8 cellular contexts compared by ENCODE assay signal in genomic region chr19:34269968-34270621, GRCh38. TPM values are rescaled to one million over a fixed set of nuclear protein-coding genes. Genes with fewer than 3 reads are reported as not detected.
DNase-seq lines count a peak whose midpoint lies in the region; ATAC-seq and TF ChIP-seq lines count a peak whose summit lies in the region.

No MANE protein-coding gene starts in this region.

- H3K27ac Mint-ChIP-seq in CD14-positive monocyte (peak overlapping the region; percentile 91 to 97 (median 95)), endothelial cell (ENCODE audit: unreplicated experiment) (peak overlapping the region; percentile 96)
- peak overlapping the region; percentile 97 for H3K27ac Mint-ChIP-seq in stimulated activated naive B cell treated with anti-CD40 and anti-IgM and Interleukin-4, amounts not matched to agents 10 μg/mL and 1 μg/mL and 100 μg/mL, for 72 hours

- DNase-seq in CD14-positive monocyte (ENCODE audit: low spot score) (peak; percentile 80), NCI-H1417 (lab: John Stamatoyannopoulos, UW) (peak in 2 of 3 experiments; percentile 40 to 68), endothelial cell (ENCODE audit: low spot score) (peak; percentile 54), NCI-H2107 treated with DMSO at 0.1 percent for 48 hours (lab: John Stamatoyannopoulos, UW; ENCODE audit: unreplicated experiment) (no peak)
- DNase-seq in activated CD8-positive, alpha-beta memory T cell treated with anti-CD3 and anti-CD28 coated beads for 1 hour (ENCODE audit: extremely low read depth in 1 of 2, low read depth in 1 of 2) = peak; percentile 41 to 53
- DNase-seq in stimulated activated naive B cell treated with anti-CD40 and anti-IgM and Interleukin-4, amounts not matched to agents 10 μg/mL and 1 μg/mL and 100 μg/mL, for 72 hours = peak; percentile 76

- intact Hi-C loops in CD14-positive monocyte (cut with micrococcal nuclease) = no loop called here

- peak overlapping the region; percentile 54 for H3K27ac ChIP-seq in muscle layer of duodenum (ENCODE audit: low read length)

- peaks cover 5 to 14% of the 10 kb centered on the region in 2 donors for H3K4me1 ChIP-seq in muscle layer of duodenum (ENCODE audit: control insufficient read depth in 1 of 2, insufficient read depth in 2 of 2, low read length in 2 of 2)

- H3K36me3 ChIP-seq in muscle layer of duodenum (ENCODE audit: control insufficient read depth in 1 of 2, insufficient read depth in 2 of 2, low read length in 2 of 2) = no peaks in the 10 kb centered on the region

- no peaks in the 10 kb centered on the region for H3K27me3 ChIP-seq in muscle layer of duodenum (ENCODE audit: low read depth, low read length)

- H3K9me3 Mint-ChIP-seq in CD14-positive monocyte (peaks cover 0 to 3% (median 0%) of the 10 kb centered on the region in 7 donors), endothelial cell (ENCODE audit: unreplicated experiment) (no peaks in the 10 kb centered on the region)
- no peaks in the 10 kb centered on the region for H3K9me3 Mint-ChIP-seq in stimulated activated naive B cell treated with anti-CD40 and anti-IgM and Interleukin-4, amounts not matched to agents 10 μg/mL and 1 μg/mL and 100 μg/mL, for 72 hours

- H3K4me3 ChIP-seq in muscle layer of duodenum (ENCODE audit: low read depth in 1 of 2, low read length in 2 of 2) = no peak overlapping the region

- no peak for TF ChIP-seq CTCF in CD14-positive monocyte (IDR thresholded peaks at IDR 0.05)
- TF ChIP-seq CTCF in endothelial cell (IDR thresholded peaks at IDR 0.05; ENCODE audit: unreplicated experiment) = no peak

- H3K36me3 Mint-ChIP-seq in CD14-positive monocyte (peaks cover 9 to 20% of the 10 kb centered on the region in 2 donors), endothelial cell (ENCODE audit: low read depth, unreplicated experiment) (peaks cover 4% of the 10 kb centered on the region)
- H3K36me3 Mint-ChIP-seq in stimulated activated naive B cell treated with anti-CD40 and anti-IgM and Interleukin-4, amounts not matched to agents 10 μg/mL and 1 μg/mL and 100 μg/mL, for 72 hours = peaks cover 4 to 20% of the 10 kb centered on the region in 2 donors

- H3K9me3 ChIP-seq in muscle layer of duodenum (ENCODE audit: control insufficient read depth in 1 of 2, low read length in 2 of 2) = no peaks in the 10 kb centered on the region

- H3K27me3 Mint-ChIP-seq in CD14-positive monocyte (ENCODE audit: low read depth in 3 of 3) = peaks cover 41 to 59% (median 54%) of the 10 kb centered on the region in 3 donors
- peaks cover 7% of the 10 kb centered on the region for H3K27me3 Mint-ChIP-seq in endothelial cell (ENCODE audit: unreplicated experiment)
- no peaks in the 10 kb centered on the region for H3K27me3 Mint-ChIP-seq in stimulated activated naive B cell treated with anti-CD40 and anti-IgM and Interleukin-4, amounts not matched to agents 10 μg/mL and 1 μg/mL and 100 μg/mL, for 72 hours

- H3K4me1 Mint-ChIP-seq in CD14-positive monocyte (peaks cover 24% of the 10 kb centered on the region), endothelial cell (ENCODE audit: unreplicated experiment) (peaks cover 53% of the 10 kb centered on the region)
- H3K4me1 Mint-ChIP-seq in stimulated activated naive B cell treated with anti-CD40 and anti-IgM and Interleukin-4, amounts not matched to agents 10 μg/mL and 1 μg/mL and 100 μg/mL, for 72 hours = peaks cover 54 to 78% of the 10 kb centered on the region in 2 donors

- H3K4me3 Mint-ChIP-seq in CD14-positive monocyte = peak overlapping the region; percentile 56 to 78
- peak overlapping the region; percentile 53 for H3K4me3 Mint-ChIP-seq in endothelial cell (ENCODE audit: unreplicated experiment)
- peak overlapping the region; percentile 64 to 71 for H3K4me3 Mint-ChIP-seq in stimulated activated naive B cell treated with anti-CD40 and anti-IgM and Interleukin-4, amounts not matched to agents 10 μg/mL and 1 μg/mL and 100 μg/mL, for 72 hours

- peak; percentile 73 for ATAC-seq in GM21529 (IDR thresholded peaks at IDR 0.05; ENCODE audit: unreplicated experiment)
- peak; percentile 93 for ATAC-seq in stimulated activated naive B cell treated with anti-CD40 and anti-IgM and Interleukin-4, amounts not matched to agents 10 μg/mL and 1 μg/mL and 100 μg/mL, for 72 hours (replicated peaks)

RNA-seq across cellular contexts. Expression of gene GARRE1, which starts 15.7 kb away (rescaled TPM):
- 1 to 10 TPM; 1.1 to 2.1 TPM for polyA plus RNA-seq in CD14-positive monocyte
- 49.0 TPM for total RNA-seq in endothelial cell (ENCODE audit: unreplicated experiment)
